Comparison of ENCODE assay signal across 8 cellular contexts in the genomic region with DNA sequence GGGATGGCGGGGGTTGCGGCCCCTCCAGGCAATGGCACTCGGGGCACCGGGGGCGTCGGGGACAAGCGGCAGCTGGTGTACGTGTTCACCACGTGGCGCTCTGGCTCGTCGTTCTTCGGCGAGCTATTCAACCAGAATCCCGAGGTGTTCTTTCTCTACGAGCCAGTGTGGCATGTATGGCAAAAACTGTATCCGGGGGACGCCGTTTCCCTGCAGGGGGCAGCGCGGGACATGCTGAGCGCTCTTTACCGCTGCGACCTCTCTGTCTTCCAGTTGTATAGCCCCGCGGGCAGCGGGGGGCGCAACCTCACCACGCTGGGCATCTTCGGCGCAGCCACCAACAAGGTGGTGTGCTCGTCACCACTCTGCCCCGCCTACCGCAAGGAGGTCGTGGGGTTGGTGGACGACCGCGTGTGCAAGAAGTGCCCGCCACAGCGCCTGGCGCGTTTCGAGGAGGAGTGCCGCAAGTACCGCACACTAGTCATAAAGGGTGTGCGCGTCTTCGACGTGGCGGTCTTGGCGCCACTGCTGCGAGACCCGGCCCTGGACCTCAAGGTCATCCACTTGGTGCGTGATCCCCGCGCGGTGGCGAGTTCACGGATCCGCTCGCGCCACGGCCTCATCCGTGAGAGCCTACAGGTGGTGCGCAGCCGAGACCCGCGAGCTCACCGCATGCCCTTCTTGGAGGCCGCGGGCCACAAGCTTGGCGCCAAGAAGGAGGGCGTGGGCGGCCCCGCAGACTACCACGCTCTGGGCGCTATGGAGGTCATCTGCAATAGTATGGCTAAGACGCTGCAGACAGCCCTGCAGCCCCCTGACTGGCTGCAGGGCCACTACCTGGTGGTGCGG. TPM values are rescaled to one million over a fixed set of nuclear protein-coding genes. Genes with fewer than 3 reads are reported as not detected.
DNase-seq lines count a peak whose midpoint lies in the region; ATAC-seq and TF ChIP-seq lines count a peak whose summit lies in the region.

No MANE protein-coding gene starts in this region.

- no peaks in the 10 kb centered on the region for H3K4me1 Mint-ChIP-seq in MCF 10A (ENCODE audit: insufficient read depth, unreplicated experiment)

- DNase-seq in GM10248 (ENCODE audit: extremely low spot score) (peak; percentile 69), MCF 10A (ENCODE audit: unreplicated experiment) (peak; percentile 3), left colon (peak; percentile 47 to 64), NCI-H345 (lab: John Stamatoyannopoulos, UW) (no peak)
- DNase-seq in stimulated activated CD4-positive, alpha-beta T cell treated with anti-CD3 and anti-CD28 coated beads, Interleukin-4, amount 100 ng/mL, for 24 hours = peak; percentile 68

- H3K27ac ChIP-seq in VCaP = no peak overlapping the region; the same call in 1 of the 2 replicates

- intact Hi-C loops in MCF 10A (cut with micrococcal nuclease) (loop anchor here (5.0 kb wide), 1 partner anchor 521 kb away; no protein-coding TSS in a partner anchor), left colon (cut with DNase I, micrococcal nuclease) (no loop called here)

- H3K36me3 Mint-ChIP-seq in MCF 10A (ENCODE audit: insufficient read depth, unreplicated experiment) = no peaks in the 10 kb centered on the region

- H3K9me3 Mint-ChIP-seq in MCF 10A (ENCODE audit: unreplicated experiment) = no peaks in the 10 kb centered on the region

- TF ChIP-seq CTCF in GM10248 (IDR thresholded peaks at IDR 0.05; ENCODE audit: control extremely low read depth, extremely low read depth, low read depth, missing control alignments) (peak; percentile 81), VCaP (conservative IDR thresholded peaks at IDR 0.05) (peak; percentile 36), MCF 10A (IDR thresholded peaks at IDR 0.05; ENCODE audit: unreplicated experiment) (no peak)

- POLR2A ChIA-PET in GM10248 (lab: Yijun Ruan, JAX) = no interaction called here
- POLR2A ChIA-PET in MCF 10A (lab: Yijun Ruan, JAX) = interaction anchor here (1.0 kb wide), 1 partner anchor 35 kb away, joined by 5 read pairs; no protein-coding TSS in a partner anchor

- ATAC-seq in HG02852 (IDR thresholded peaks at IDR 0.05; ENCODE audit: unreplicated experiment) (peak; percentile 13), left colon (peak; percentile 23), HG02970 (IDR thresholded peaks at IDR 0.05; ENCODE audit: low FRiP score, unreplicated experiment) (no peak)

- H3K27me3 Mint-ChIP-seq in MCF 10A (ENCODE audit: insufficient read depth, unreplicated experiment) = no peaks in the 10 kb centered on the region

- no TSS peak for BruUV-seq in MCF 10A (replicated peaks; lab: Mats Ljungman, UMichigan)

- no peak overlapping the region for H3K4me3 Mint-ChIP-seq in MCF 10A (ENCODE audit: unreplicated experiment)

- no peak overlapping the region for H3K27ac Mint-ChIP-seq in MCF 10A (ENCODE audit: low read depth, unreplicated experiment)

- CTCF ChIA-PET in GM10248 (lab: Yijun Ruan, JAX) = interaction anchor here (0.7 to 2.2 kb wide), 18 partner anchors 9 to 674 kb away, joined by 3 to 18 read pairs (median 3); no protein-coding TSS in a partner anchor
- CTCF ChIA-PET in MCF 10A (lab: Yijun Ruan, JAX) = interaction anchor here (0.6 to 1.3 kb wide), 7 partner anchors 10 to 1589 kb away, joined by 3 read pairs; no protein-coding TSS in a partner anchor

RNA-seq across cellular contexts. Expression of a gene that starts 1.9 kb away (rescaled TPM):
- total RNA-seq in MCF 10A (2022) (2.3 and 2.6 TPM in 2 replicates), left colon (1 to 10 TPM; 1.0 to 2.8 TPM)
